In genomic region chr19:1675633-1676350, GRCh38 we compare ENCODE assay signal across 20 cellular contexts. TPM values are rescaled to one million over a fixed set of nuclear protein-coding genes. Genes with fewer than 3 reads are reported as not detected.
DNase-seq lines count a peak whose midpoint lies in the region; ATAC-seq and TF ChIP-seq lines count a peak whose summit lies in the region.
"Had no signal": no experiment of that assay in that cellular context is flagged by ENCODE, and none has a peak within 500 bp of the region (broad histone marks: within the 10 kb centered on the region; RNA-seq: fewer than 3 reads in every experiment).

No MANE protein-coding gene starts in this region.

- H3K9ac ChIP-seq in neuronal stem cell (ENCODE audit: low read depth, low read length, poor library complexity): no peak overlapping the region

- intact Hi-C loops in head of caudate nucleus (cut with DNase I): no loop called here

- H3K79me1 ChIP-seq in neuronal stem cell (ENCODE audit: low read depth, low read length): no peaks in the 10 kb centered on the region

- ATAC-seq in HG03097 (IDR thresholded peaks at IDR 0.05; ENCODE audit: low FRiP score, unreplicated experiment): no peak
- ATAC-seq: effector memory CD8-positive, alpha-beta T cell had no signal

- peak overlapping the region; percentile 37 for H2BK15ac ChIP-seq in neuronal stem cell (ENCODE audit: low read length)

- H3K18ac ChIP-seq in neuronal stem cell (ENCODE audit: low read length): peak overlapping the region; percentile 48

- H3K27me3 ChIP-seq in H7 (ENCODE audit: control insufficient read depth, insufficient read depth, low read length) (peaks cover 62% of the 10 kb centered on the region), neuronal stem cell (ENCODE audit: control insufficient read depth in 3 of 3, insufficient read depth in 3 of 3, low read depth in 1 of 3, low read length in 3 of 3) (peaks cover 9 to 60% (median 60%) of the 10 kb centered on the region in 3 experiments)

- peak overlapping the region; percentile 22 for H2AFZ ChIP-seq in neuronal stem cell (ENCODE audit: low read length)

- H2AK5ac ChIP-seq in neuronal stem cell (ENCODE audit: low read depth, low read length): peak overlapping the region; percentile 79

- H2BK120ac ChIP-seq in neuronal stem cell (ENCODE audit: low read depth, low read length): peak overlapping the region; percentile 19

- peak overlapping the region; percentile 25 for H3K4me2 ChIP-seq in neuronal stem cell (ENCODE audit: insufficient read depth, low read length, poor library complexity, severe bottlenecking)

- no peak overlapping the region for H2BK5ac ChIP-seq in neuronal stem cell (ENCODE audit: low read length)

- H2BK12ac ChIP-seq in neuronal stem cell (ENCODE audit: low read length): peak overlapping the region; percentile 3

- peak; percentile 85 for DNase-seq in H7
- no peak for DNase-seq in LNCaP clone FGC (ENCODE audit: low read depth)
- peak in 40 of 42 donors; percentile 15 to 71 (median 48) for DNase-seq in head of caudate nucleus
- no peak for DNase-seq in neuronal stem cell (ENCODE audit: low spot score)
- no peak for DNase-seq in cerebellar cortex (ENCODE audit: low spot score)
- DNase-seq in AG08396 (ENCODE audit: low spot score): no peak
- DNase-seq in NCI-H128 (lab: John Stamatoyannopoulos, UW; ENCODE audit: unreplicated experiment): no peak
- DNase-seq: activated CD4-positive, alpha-beta T cell treated with anti-CD3 and anti-CD28 coated beads, Interleukin-2, amount 10 ng/mL, durations not matched to agents 7 days and 5 days; activated T-cell treated with anti-CD3 and anti-CD28 coated beads for 4 hours; C1 segment of cervical spinal cord; DMS79; effector memory CD8-positive, alpha-beta T cell; NCI-H1048; SIG-M5; stimulated activated CD4-positive, alpha-beta T cell treated with anti-CD3 and anti-CD28 coated beads, Interleukin-4, amount 100 ng/mL, for 1 hour; stimulated activated CD8-positive, alpha-beta memory T cell treated with anti-CD3 and anti-CD28 coated beads, Interleukin-4, amount 100 ng/mL, for 48 hours; T1000 had no signal

- H3K14ac ChIP-seq in neuronal stem cell (ENCODE audit: low read length): peak overlapping the region; percentile 3

- H4K8ac ChIP-seq in neuronal stem cell (ENCODE audit: low read depth, low read length): no peak overlapping the region

- no peak overlapping the region for H4K91ac ChIP-seq in neuronal stem cell (ENCODE audit: low read depth, low read length, poor library complexity)

- no peak overlapping the region for H3K27ac ChIP-seq in neuronal stem cell (replicated peaks; ENCODE audit: low read length)
- H3K27ac ChIP-seq: neutrophil, thoracic aorta had no signal

- H3K4me1 ChIP-seq in neuronal stem cell (ENCODE audit: control insufficient read depth in 2 of 2, insufficient read depth in 1 of 2, low read depth in 1 of 2, low read length in 2 of 2): peaks cover 0 to 5% of the 10 kb centered on the region in 2 donors

- peak overlapping the region; percentile 24 for H3K4me3 ChIP-seq in H7 (ENCODE audit: insufficient read depth, low read depth, low read length)
- peak overlapping the region; percentile 29 for H3K4me3 ChIP-seq in LNCaP clone FGC (ENCODE audit: low read depth, low read length)
- H3K4me3 ChIP-seq in neuronal stem cell (ENCODE audit: low read length in 2 of 2): no peak overlapping the region
- H3K4me3 ChIP-seq: thoracic aorta had no signal

- H3K9me3 ChIP-seq in neuronal stem cell (replicated peaks in 1 of 2; ENCODE audit: control insufficient read depth in 2 of 2, insufficient read depth in 1 of 2, low read depth in 1 of 2, low read length in 2 of 2): no peaks in the 10 kb centered on the region
- H3K9me3 ChIP-seq: neutrophil, thoracic aorta had no signal

- WGBS in neuronal stem cell (ENCODE audit: extremely low coverage in 2 of 2, insufficient read length in 2 of 2, insufficient replicate concordance in 1 of 2), 2 donors: no CpG with 5 or more reads among the region's 62 CpGs

- no peak for TF ChIP-seq CTCF in LNCaP clone FGC (IDR thresholded peaks at IDR 0.05; ENCODE audit: control insufficient read depth, extremely low read depth, insufficient read depth)

- H3K4ac ChIP-seq in neuronal stem cell (ENCODE audit: low read length): no peak overlapping the region

- no peak overlapping the region for H3K23ac ChIP-seq in neuronal stem cell (ENCODE audit: low read depth, low read length, poor library complexity)

- no peaks in the 10 kb centered on the region for H3K36me3 ChIP-seq in H7 (replicated peaks; ENCODE audit: control insufficient read depth, insufficient read depth, low read length)
- no peaks in the 10 kb centered on the region for H3K36me3 ChIP-seq in neuronal stem cell (replicated peaks in 1 of 2; ENCODE audit: control insufficient read depth in 2 of 2, insufficient read depth in 2 of 2, low read length in 2 of 2)
- H3K36me3 ChIP-seq: neutrophil, thoracic aorta had no signal

RNA-seq across cellular contexts. Expression of gene TCF3, which starts 23.4 kb away (rescaled TPM):
- 277 and 293 TPM in 2 replicates for total RNA-seq in H7 (2014; rRNA removed; shearing (Covaris generic))
- 333 TPM for polyA plus RNA-seq in neuronal stem cell (2013, experiment 1 of 2)
- polyA plus RNA-seq in neuronal stem cell (2013, experiment 2 of 2): 334 TPM

Comparison
In these comparisons a context has a peak if more than half of its experiments do, and no peak if none do; other contexts are left out.
1. DNase-seq: peak in H7 (single experiment) and head of caudate nucleus (40 of 42); none in LNCaP clone FGC (single experiment), neuronal stem cell (single experiment), cerebellar cortex (single experiment), AG08396 (single experiment) and NCI-H128 (single experiment).
2. H3K4me3 ChIP-seq: peak in H7 (single experiment) and LNCaP clone FGC (single experiment); none in neuronal stem cell (0 of 2).